In genomic region chr4:100797791-100798190, GRCh38 we compare ENCODE assay signal across 17 cellular contexts.
DNase-seq lines count a peak whose midpoint lies in the region; ATAC-seq and TF ChIP-seq lines count a peak whose summit lies in the region.
"Had no signal": no experiment of that assay in that cellular context is flagged by ENCODE, and none has a peak within 500 bp of the region (broad histone marks: within the 10 kb centered on the region; RNA-seq: fewer than 3 reads in every experiment).

No MANE protein-coding gene starts in this region.

- H3K4me1 Mint-ChIP-seq in stimulated activated effector memory CD8-positive, alpha-beta T cell treated with anti-CD3 and anti-CD28 coated beads, Interleukin-12 subunit alpha, Interleukin-12 subunit beta, amount 100 ng/mL, for 72 hours = no peaks in the 10 kb centered on the region
- H3K4me1 Mint-ChIP-seq in neural progenitor cell = peaks cover 9% of the 10 kb centered on the region
- H3K4me1 Mint-ChIP-seq: B cell; CD4-positive, CD25-positive, alpha-beta regulatory T cell had no signal

- H3F3A ChIP-seq in neural progenitor cell (ENCODE audit: low read depth) = no peaks in the 10 kb centered on the region

- H3K9me3 ChIP-seq in SJCRH30 (replicated peaks) (no peaks in the 10 kb centered on the region), neural progenitor cell (ENCODE audit: low read depth) (no peaks in the 10 kb centered on the region)
- H3K9me3 ChIP-seq: Caco-2, HAP-1 had no signal

- H2AFZ ChIP-seq in neural progenitor cell (replicated peaks) = no peak overlapping the region

- no peak overlapping the region for H3K4me2 ChIP-seq in neural progenitor cell

- H3K4me3 Mint-ChIP-seq in stimulated activated effector memory CD8-positive, alpha-beta T cell treated with anti-CD3 and anti-CD28 coated beads, Interleukin-12 subunit alpha, Interleukin-12 subunit beta, amount 100 ng/mL, for 72 hours = no peak overlapping the region
- no peak overlapping the region for H3K4me3 Mint-ChIP-seq in neural progenitor cell
- H3K4me3 Mint-ChIP-seq: B cell; CD4-positive, CD25-positive, alpha-beta regulatory T cell had no signal

- no peak overlapping the region for H3K9ac ChIP-seq in neural progenitor cell

- ATAC-seq in GM18505 (IDR thresholded peaks at IDR 0.05; ENCODE audit: unreplicated experiment) = no peak
- ATAC-seq in stimulated activated effector memory CD8-positive, alpha-beta T cell treated with anti-CD3 and anti-CD28 coated beads, Interleukin-12 subunit alpha, Interleukin-12 subunit beta, amount 100 ng/mL, for 72 hours = no peak

- H3K27me3 ChIP-seq in BJ (ENCODE audit: control insufficient read depth, insufficient read depth, low read length) (no peaks in the 10 kb centered on the region), SJCRH30 (no peaks in the 10 kb centered on the region), neural progenitor cell (no peaks in the 10 kb centered on the region)

- DNase-seq in BJ (ENCODE audit: low read depth) (peak; percentile 9), SJCRH30 (peak in 1 of 2 experiments; percentile 54), astrocyte of the hippocampus (ENCODE audit: low read depth, low spot score) (peak; percentile 31), fibroblast of villous mesenchyme (ENCODE audit: low read depth) (peak; percentile 49), foreskin melanocyte (no peak), neural progenitor cell (ENCODE audit: low spot score) (no peak)
- DNase-seq in stimulated activated effector memory CD8-positive, alpha-beta T cell treated with anti-CD3 and anti-CD28 coated beads, Interleukin-12 subunit alpha, Interleukin-12 subunit beta, amount 100 ng/mL, for 72 hours (ENCODE audit: low spot score in 2 of 2) = no peak
- DNase-seq: 8988T; C1 segment of cervical spinal cord; Caco-2; CD4-positive, CD25-positive, alpha-beta regulatory T cell; DMS153; DMS79; GF-D8 had no signal

- CTCF ChIA-PET in BJ (lab: Yijun Ruan, JAX) = no interaction called here

- no peaks in the 10 kb centered on the region for H4K20me1 ChIP-seq in neural progenitor cell (ENCODE audit: low read depth)

- H3K27ac Mint-ChIP-seq in stimulated activated effector memory CD8-positive, alpha-beta T cell treated with anti-CD3 and anti-CD28 coated beads, Interleukin-12 subunit alpha, Interleukin-12 subunit beta, amount 100 ng/mL, for 72 hours = no peak overlapping the region
- no peak overlapping the region for H3K27ac Mint-ChIP-seq in neural progenitor cell
- H3K27ac Mint-ChIP-seq: B cell; CD4-positive, CD25-positive, alpha-beta regulatory T cell had no signal

- POLR2A ChIA-PET in BJ (lab: Charles Lee) = no interaction called here

- no peaks in the 10 kb centered on the region for H3K9me3 Mint-ChIP-seq in stimulated activated effector memory CD8-positive, alpha-beta T cell treated with anti-CD3 and anti-CD28 coated beads, Interleukin-12 subunit alpha, Interleukin-12 subunit beta, amount 100 ng/mL, for 72 hours
- H3K9me3 Mint-ChIP-seq in neural progenitor cell = peaks cover 7% of the 10 kb centered on the region

- H3K4me1 ChIP-seq in SJCRH30 = peaks cover 19% of the 10 kb centered on the region
- no peaks in the 10 kb centered on the region for H3K4me1 ChIP-seq in neural progenitor cell
- H3K4me1 ChIP-seq: Caco-2 had no signal

- H3K4me3 ChIP-seq in BJ (ENCODE audit: low read depth, low read length) = no peak overlapping the region
- no peak overlapping the region for H3K4me3 ChIP-seq in SJCRH30
- H3K4me3 ChIP-seq in fibroblast of villous mesenchyme (ENCODE audit: low read depth, low read length) = no peak overlapping the region
- H3K4me3 ChIP-seq in neural progenitor cell = no peak overlapping the region
- H3K4me3 ChIP-seq: HAP-1 had no signal

- no peaks in the 10 kb centered on the region for H3K36me3 Mint-ChIP-seq in stimulated activated effector memory CD8-positive, alpha-beta T cell treated with anti-CD3 and anti-CD28 coated beads, Interleukin-12 subunit alpha, Interleukin-12 subunit beta, amount 100 ng/mL, for 72 hours
- H3K36me3 Mint-ChIP-seq in neural progenitor cell = no peaks in the 10 kb centered on the region
- H3K36me3 Mint-ChIP-seq: CD4-positive, CD25-positive, alpha-beta regulatory T cell had no signal

- H3K36me3 ChIP-seq in BJ (ENCODE audit: control insufficient read depth, insufficient read depth, low read length) (no peaks in the 10 kb centered on the region), SJCRH30 (no peaks in the 10 kb centered on the region), neural progenitor cell (no peaks in the 10 kb centered on the region)
- H3K36me3 ChIP-seq: HAP-1 had no signal

- no peaks in the 10 kb centered on the region for H3K79me2 ChIP-seq in neural progenitor cell (ENCODE audit: low read depth)

- H3K27ac ChIP-seq in SJCRH30 = peak overlapping the region; percentile 46
- no peak overlapping the region for H3K27ac ChIP-seq in neural progenitor cell

- TF ChIP-seq CTCF in BJ (IDR thresholded peaks at IDR 0.05; ENCODE audit: insufficient read depth, low read depth, low read length) (no peak), fibroblast of villous mesenchyme (IDR thresholded peaks at IDR 0.05; ENCODE audit: insufficient read depth, low read depth, low read length) (no peak), neural progenitor cell (IDR thresholded peaks at IDR 0.05) (no peak)

- H3K27me3 Mint-ChIP-seq in neural progenitor cell (ENCODE audit: insufficient read depth, low read depth) = peaks cover 2% of the 10 kb centered on the region

- no peak for TF ChIP-seq POLR2A in GM18505 (IDR thresholded peaks at IDR 0.05; ENCODE audit: borderline replicate concordance, extremely low read depth, insufficient read depth, insufficient read length)

Comparison
In these comparisons a context has a peak if more than half of its experiments do, and no peak if none do; other contexts are left out.
1. DNase-seq: peak in BJ (single experiment), astrocyte of the hippocampus (single experiment) and fibroblast of villous mesenchyme (single experiment); none in stimulated activated effector memory CD8-positive, alpha-beta T cell treated with anti-CD3 and anti-CD28 coated beads, Interleukin-12 subunit alpha, Interleukin-12 subunit beta, amount 100 ng/mL, for 72 hours (0 of 2), foreskin melanocyte (single experiment) and neural progenitor cell (single experiment).